ENCODE assay signal across 8 cellular contexts in genomic region chr14:30874999-30875787, GRCh38. TPM values are rescaled to one million over a fixed set of nuclear protein-coding genes. Genes with fewer than 3 reads are reported as not detected.
A peak's percentile ranks its signal among the peaks of the same experiment; 100 is the strongest.
DNase-seq lines count a peak whose midpoint lies in the region; ATAC-seq and TF ChIP-seq lines count a peak whose summit lies in the region.

No MANE protein-coding gene starts in this region.

- DNase-seq in NCI-H146 (lab: John Stamatoyannopoulos, UW) (peak; percentile 44), NCI-H146 treated with DMSO at 0.1 percent for 48 hours (lab: John Stamatoyannopoulos, UW; ENCODE audit: unreplicated experiment) (no peak), NCI-H1417 (lab: John Stamatoyannopoulos, UW) (peak in 2 of 3 experiments; percentile 85 to 86), mammary epithelial cell (no peak), lower leg skin (ENCODE audit: low spot score in 2 of 2) (no peak), tibial artery (no peak), kidney glomerular epithelial cell (lab: John Stamatoyannopoulos, UW) (no peak)

- intact Hi-C loops in mammary epithelial cell (cut with micrococcal nuclease) (no loop called here), lower leg skin (cut with DNase I; ENCODE audit: low total_unique reads) (no loop called here), tibial artery (cut with DNase I; ENCODE audit: low total_unique reads) (no loop called here)

- no peak for TF ChIP-seq CTCF in mammary epithelial cell (conservative IDR thresholded peaks at IDR 0.05 in 1 of 2, IDR thresholded peaks at IDR 0.05 in 1 of 2; ENCODE audit: extremely low read depth in 1 of 2, insufficient read depth in 1 of 2, low read depth in 1 of 2, low read length in 2 of 2)
- TF ChIP-seq CTCF in lower leg skin (IDR thresholded peaks at IDR 0.05) = no peak
- no peak for TF ChIP-seq CTCF in tibial artery (IDR thresholded peaks at IDR 0.05)

- H3K27ac ChIP-seq in mammary epithelial cell (ENCODE audit: insufficient read depth, low read depth, low read length) = no peak overlapping the region
- H3K27ac ChIP-seq in tibial artery = no peak overlapping the region

- H4K20me1 ChIP-seq in mammary epithelial cell (ENCODE audit: insufficient read depth, low read length) = no peaks in the 10 kb centered on the region

- in situ Hi-C loops in mammary epithelial cell (cut with MboI; ENCODE audit: low sequenced_read_pairs in 2 of 2) = no loop called here

- H3K9ac ChIP-seq in mammary epithelial cell (ENCODE audit: insufficient read depth, low read length) = no peak overlapping the region

- peak overlapping the region in 2 of 3 experiments; percentile 38 to 42 for H3K4me3 ChIP-seq in mammary epithelial cell (replicated peaks in 1 of 3; ENCODE audit: insufficient read depth in 1 of 3, low read depth in 2 of 3, low read length in 3 of 3)
- H3K4me3 ChIP-seq in lower leg skin (ENCODE audit: low read depth, poor library complexity, severe bottlenecking) = peak overlapping the region; percentile 18
- H3K4me3 ChIP-seq in tibial artery = peak overlapping the region; percentile 39 to 58

- CTCF ChIA-PET in mammary epithelial cell (lab: Charles Lee; ENCODE audit: low non-redundant PET) = no interaction called here

- no peaks in the 10 kb centered on the region for H3K79me2 ChIP-seq in mammary epithelial cell (ENCODE audit: insufficient read depth, low read length)

- ATAC-seq in HG02588 (IDR thresholded peaks at IDR 0.05; ENCODE audit: unreplicated experiment) = peak; percentile 27

- H3K36me3 ChIP-seq in mammary epithelial cell (ENCODE audit: insufficient read depth, low read length) (no peaks in the 10 kb centered on the region), tibial artery (no peaks in the 10 kb centered on the region)

- H2AFZ ChIP-seq in mammary epithelial cell (ENCODE audit: low read depth, low read length) = peak overlapping the region; percentile 82

- 4% methylated on average over 21 of the region's 48 CpGs for WGBS in mammary epithelial cell (ENCODE audit: low coverage, missing lambda C conversion rate)
- 4% methylated on average over 33 to 45 of the region's 48 CpGs for WGBS in lower leg skin, 2 donors

- BruUV-seq in mammary epithelial cell (replicated peaks; lab: Mats Ljungman, UMichigan) = no TSS peak

- H3K4me1 ChIP-seq in mammary epithelial cell (ENCODE audit: insufficient read depth, low read length) (peaks cover 15% of the 10 kb centered on the region), tibial artery (peaks cover 0 to 21% (median 18%) of the 10 kb centered on the region in 4 donors)

- dilution Hi-C loops in mammary epithelial cell (cut with HindIII; ENCODE audit: low sequenced_read_pairs) = no loop called here

- peak overlapping the region; percentile 93 for H3K4me2 ChIP-seq in mammary epithelial cell (ENCODE audit: insufficient read depth, low read depth, low read length)

- peaks cover 31% of the 10 kb centered on the region for H3K27me3 ChIP-seq in mammary epithelial cell (ENCODE audit: insufficient read depth, low read length)
- peaks cover 0 to 45% of the 10 kb centered on the region in 2 donors for H3K27me3 ChIP-seq in tibial artery

- H3K9me3 ChIP-seq in mammary epithelial cell (replicated peaks; ENCODE audit: insufficient read depth, low read length) = no peaks in the 10 kb centered on the region
- no peaks in the 10 kb centered on the region for H3K9me3 ChIP-seq in tibial artery

- no peak for TF ChIP-seq POLR2A in lower leg skin (IDR thresholded peaks at IDR 0.05)

RNA-seq across cellular contexts. Expression of gene COCH, which starts 0.8 kb away (rescaled TPM):
- total RNA-seq in mammary epithelial cell = not detected
- polyA plus RNA-seq in mammary epithelial cell = not detected
- not detected for polyA minus RNA-seq in mammary epithelial cell
- 1 to 10 TPM; 3.8 to 9.6 (median 5.1) TPM for total RNA-seq in lower leg skin

Comparison
In these comparisons a context has a peak if more than half of its experiments do, and no peak if none do; other contexts are left out.
1. DNase-seq: peak in NCI-H146 (single experiment) and NCI-H1417 (2 of 3); none in NCI-H146 treated with DMSO at 0.1 percent for 48 hours (single experiment), mammary epithelial cell (single experiment), lower leg skin (0 of 2), tibial artery (0 of 2) and kidney glomerular epithelial cell (single experiment).
2. RNA of gene COCH, which starts 0.8 kb away (total RNA-seq): 3.8 to 9.6 TPM in lower leg skin; not detected in mammary epithelial cell; every median in the first group is over 4 times any median in the second.
3. Peak in every context shown above with its lines, with median percentiles within 50 percentile points of each other: H3K4me3 ChIP-seq.